Comparison of ENCODE assay signal across 25 cellular contexts in the genomic region with DNA sequence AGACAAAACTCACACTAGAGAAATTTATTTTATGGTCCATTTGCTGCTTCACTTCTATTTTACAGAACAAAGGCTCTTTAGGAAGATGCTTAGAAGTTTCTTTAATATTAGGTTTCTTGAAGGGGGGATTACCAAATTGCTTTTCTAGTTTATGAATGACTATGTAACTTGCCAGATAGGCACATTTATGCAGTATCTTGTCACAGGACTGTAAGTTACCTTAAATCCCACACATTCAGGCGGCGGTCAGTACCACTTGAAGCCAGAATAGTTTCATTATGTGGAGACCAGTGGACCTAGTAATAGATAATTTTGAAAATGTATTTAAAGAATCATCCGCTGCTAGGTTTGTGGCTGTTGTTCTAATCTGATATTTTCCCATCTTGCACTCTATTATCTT.
"Had no signal": no experiment of that assay in that cellular context is flagged by ENCODE, and none has a peak within 500 bp of the region (broad histone marks: within the 10 kb centered on the region; RNA-seq: fewer than 3 reads in every experiment).

No MANE protein-coding gene starts in this region.

- H3K27me3 ChIP-seq: ascending aorta, esophagus squamous epithelium, gastrocnemius medialis, neutrophil, right atrium auricular region, SJSA1, spleen, thyroid gland, upper lobe of right lung had no signal

- H3K4me1 Mint-ChIP-seq: endodermal cell had no signal

- H3K4me1 ChIP-seq: ascending aorta, breast epithelium, esophagus squamous epithelium, gastrocnemius medialis, left ventricle myocardium inferior, pancreas, psoas muscle, right atrium auricular region, spleen, thyroid gland, upper lobe of right lung had no signal

- H3K27me3 Mint-ChIP-seq: activated B cell treated with CpG ODN at 0.5 μM for 24 hours; central memory CD8-positive, alpha-beta T cell had no signal

- H3K4me3 Mint-ChIP-seq: activated B cell treated with CpG ODN at 0.5 μM for 24 hours; central memory CD8-positive, alpha-beta T cell; endodermal cell; natural killer cell; T-helper 1 cell treated with Interleukin-12 subunit alpha and Interleukin-12 subunit beta and Interleukin-4 antibody, amounts not matched to agents 30 μg/mL and 1 μg/mL, for 36 hours had no signal

- H3K36me3 ChIP-seq: breast epithelium had no signal

- FAIRE-seq: pancreas had no signal

- H3K9me3 ChIP-seq: ascending aorta, breast epithelium, esophagus squamous epithelium, gastrocnemius medialis, left ventricle myocardium inferior, neutrophil, pancreas, psoas muscle, right atrium auricular region, SJSA1, spleen, thyroid gland, upper lobe of right lung had no signal

- H3K4me3 ChIP-seq: ascending aorta, breast epithelium, coronary artery, esophagus squamous epithelium, gastrocnemius medialis, left ventricle myocardium inferior, pancreas, psoas muscle, right atrium auricular region, SJSA1, spleen, thyroid gland, upper lobe of right lung had no signal

- H3K27ac ChIP-seq: ascending aorta, breast epithelium, coronary artery, esophagus squamous epithelium, left ventricle myocardium inferior, neutrophil, pancreas, psoas muscle, right atrium auricular region, SJSA1, spleen, thyroid gland, upper lobe of right lung had no signal

- H3K27ac Mint-ChIP-seq: endodermal cell; T-helper 1 cell treated with Interleukin-12 subunit alpha and Interleukin-12 subunit beta and Interleukin-4 antibody, amounts not matched to agents 30 μg/mL and 1 μg/mL, for 36 hours had no signal

- H3K9me3 Mint-ChIP-seq: activated B cell treated with CpG ODN at 0.5 μM for 24 hours; central memory CD8-positive, alpha-beta T cell; natural killer cell; T-helper 1 cell treated with Interleukin-12 subunit alpha and Interleukin-12 subunit beta and Interleukin-4 antibody, amounts not matched to agents 30 μg/mL and 1 μg/mL, for 36 hours had no signal

- DNase-seq: activated B cell treated with CpG ODN at 0.5 μM for 24 hours; activated CD4-positive, alpha-beta T cell treated with anti-CD3 and anti-CD28 coated beads, Interleukin-2, amount 50 U/mL, for 1 hour; endodermal cell; esophagus squamous epithelium; gastrocnemius medialis; hippocampal formation; left ventricle myocardium inferior; midbrain; natural killer cell; pancreas; psoas muscle; spleen; stimulated activated CD4-positive, alpha-beta T cell treated with anti-CD3 and anti-CD28 coated beads, Interleukin-4, amount 100 ng/mL, for 1 hour; stimulated activated naive CD4-positive, alpha-beta T cell treated with Interleukin-2 at 50 U/mL for 16 hours; T1000; thyroid gland; upper lobe of right lung had no signal
